1 cellular context compared by ENCODE assay signal in genomic region chr20:46027245-46027853, GRCh38.
A peak's percentile ranks its signal among the peaks of the same experiment; 100 is the strongest.
TF ChIP-seq lines count a peak whose summit lies in the region.

No MANE protein-coding gene starts in this region.

TF ChIP-seq in HepG2, 621 proteins besides CTCF, POLR2A, EP300 and RAD21 (continued from another document and continues in another):
- TF ChIP-seq ZNF503 (CRISPR knock-in tag; IDR thresholded peaks at IDR 0.05) (0 out of 2 replicates have a peak, but pooled peaks have one; percentile 24), NCOA2 (CRISPR knock-in tag; IDR thresholded peaks at IDR 0.05) (peak; percentile 50; the same call in 1 of the 2 replicates), ZNF737 (CRISPR knock-in tag; IDR thresholded peaks at IDR 0.05; ENCODE audit: borderline replicate concordance) (no peak), ZNF160 (CRISPR knock-in tag; IDR thresholded peaks at IDR 0.05) (no peak), ZNF652 (CRISPR knock-in tag; IDR thresholded peaks at IDR 0.05; ENCODE audit: borderline replicate concordance, low read depth) (no peak), ZMYM4 (CRISPR knock-in tag; IDR thresholded peaks at IDR 0.05) (peak; percentile 17; the same call in 1 of the 2 replicates), E2F1 (CRISPR knock-in tag; IDR thresholded peaks at IDR 0.05) (peak; percentile 67; the same call in 1 of the 2 replicates), ZNF703 (CRISPR knock-in tag; IDR thresholded peaks at IDR 0.05; ENCODE audit: borderline replicate concordance) (no peak), STAG1 (CRISPR knock-in tag; IDR thresholded peaks at IDR 0.05) (no peak), ZNF709 (CRISPR knock-in tag; IDR thresholded peaks at IDR 0.05) (no peak), ZNF646 (CRISPR knock-in tag; IDR thresholded peaks at IDR 0.05) (no peak), JUND (CRISPR knock-in tag; IDR thresholded peaks at IDR 0.05) (no peak), ZFYVE20 (CRISPR knock-in tag; IDR thresholded peaks at IDR 0.05; ENCODE audit: borderline replicate concordance, low read depth) (no peak), ZNF331 (CRISPR knock-in tag; IDR thresholded peaks at IDR 0.05) (peak; percentile 64), SRSF4 (IDR thresholded peaks at IDR 0.05; ENCODE audit: low read depth, low read length, poor library complexity, severe bottlenecking) (no peak), ZNF264 (CRISPR knock-in tag; IDR thresholded peaks at IDR 0.05) (0 out of 2 replicates have a peak, but pooled peaks have one; percentile 70), ZNF574 (CRISPR knock-in tag; IDR thresholded peaks at IDR 0.05) (no peak), ZSCAN20 (CRISPR knock-in tag; IDR thresholded peaks at IDR 0.05; ENCODE audit: borderline replicate concordance) (no peak), RNF219 (CRISPR knock-in tag; IDR thresholded peaks at IDR 0.05) (no peak), SAFB2 (CRISPR knock-in tag; IDR thresholded peaks at IDR 0.05; ENCODE audit: borderline replicate concordance, low read depth) (no peak)
- TF ChIP-seq, protein P1, sequence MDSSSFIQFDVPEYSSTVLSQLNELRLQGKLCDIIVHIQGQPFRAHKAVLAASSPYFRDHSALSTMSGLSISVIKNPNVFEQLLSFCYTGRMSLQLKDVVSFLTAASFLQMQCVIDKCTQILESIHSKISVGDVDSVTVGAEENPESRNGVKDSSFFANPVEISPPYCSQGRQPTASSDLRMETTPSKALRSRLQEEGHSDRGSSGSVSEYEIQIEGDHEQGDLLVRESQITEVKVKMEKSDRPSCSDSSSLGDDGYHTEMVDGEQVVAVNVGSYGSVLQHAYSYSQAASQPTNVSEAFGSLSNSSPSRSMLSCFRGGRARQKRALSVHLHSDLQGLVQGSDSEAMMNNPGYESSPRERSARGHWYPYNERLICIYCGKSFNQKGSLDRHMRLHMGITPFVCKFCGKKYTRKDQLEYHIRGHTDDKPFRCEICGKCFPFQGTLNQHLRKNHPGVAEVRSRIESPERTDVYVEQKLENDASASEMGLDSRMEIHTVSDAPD (CRISPR knock-in tag; IDR thresholded peaks at IDR 0.05), result no peak
- TF ChIP-seq, protein P2, sequence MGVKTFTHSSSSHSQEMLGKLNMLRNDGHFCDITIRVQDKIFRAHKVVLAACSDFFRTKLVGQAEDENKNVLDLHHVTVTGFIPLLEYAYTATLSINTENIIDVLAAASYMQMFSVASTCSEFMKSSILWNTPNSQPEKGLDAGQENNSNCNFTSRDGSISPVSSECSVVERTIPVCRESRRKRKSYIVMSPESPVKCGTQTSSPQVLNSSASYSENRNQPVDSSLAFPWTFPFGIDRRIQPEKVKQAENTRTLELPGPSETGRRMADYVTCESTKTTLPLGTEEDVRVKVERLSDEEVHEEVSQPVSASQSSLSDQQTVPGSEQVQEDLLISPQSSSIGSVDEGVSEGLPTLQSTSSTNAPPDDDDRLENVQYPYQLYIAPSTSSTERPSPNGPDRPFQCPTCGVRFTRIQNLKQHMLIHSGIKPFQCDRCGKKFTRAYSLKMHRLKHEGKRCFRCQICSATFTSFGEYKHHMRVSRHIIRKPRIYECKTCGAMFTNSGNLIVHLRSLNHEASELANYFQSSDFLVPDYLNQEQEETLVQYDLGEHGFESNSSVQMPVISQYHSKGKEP (CRISPR knock-in tag; IDR thresholded peaks at IDR 0.05), result peak; percentile 86; the same call in 1 of the 2 replicates
- TF ChIP-seq, protein P3, sequence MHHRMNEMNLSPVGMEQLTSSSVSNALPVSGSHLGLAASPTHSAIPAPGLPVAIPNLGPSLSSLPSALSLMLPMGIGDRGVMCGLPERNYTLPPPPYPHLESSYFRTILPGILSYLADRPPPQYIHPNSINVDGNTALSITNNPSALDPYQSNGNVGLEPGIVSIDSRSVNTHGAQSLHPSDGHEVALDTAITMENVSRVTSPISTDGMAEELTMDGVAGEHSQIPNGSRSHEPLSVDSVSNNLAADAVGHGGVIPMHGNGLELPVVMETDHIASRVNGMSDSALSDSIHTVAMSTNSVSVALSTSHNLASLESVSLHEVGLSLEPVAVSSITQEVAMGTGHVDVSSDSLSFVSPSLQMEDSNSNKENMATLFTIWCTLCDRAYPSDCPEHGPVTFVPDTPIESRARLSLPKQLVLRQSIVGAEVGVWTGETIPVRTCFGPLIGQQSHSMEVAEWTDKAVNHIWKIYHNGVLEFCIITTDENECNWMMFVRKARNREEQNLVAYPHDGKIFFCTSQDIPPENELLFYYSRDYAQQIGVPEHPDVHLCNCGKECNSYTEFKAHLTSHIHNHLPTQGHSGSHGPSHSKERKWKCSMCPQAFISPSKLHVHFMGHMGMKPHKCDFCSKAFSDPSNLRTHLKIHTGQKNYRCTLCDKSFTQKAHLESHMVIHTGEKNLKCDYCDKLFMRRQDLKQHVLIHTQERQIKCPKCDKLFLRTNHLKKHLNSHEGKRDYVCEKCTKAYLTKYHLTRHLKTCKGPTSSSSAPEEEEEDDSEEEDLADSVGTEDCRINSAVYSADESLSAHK (CRISPR knock-in tag; IDR thresholded peaks at IDR 0.05; ENCODE audit: borderline replicate concordance), result peak; percentile 68; the same call in 1 of the 2 replicates
- TF ChIP-seq, protein P4, sequence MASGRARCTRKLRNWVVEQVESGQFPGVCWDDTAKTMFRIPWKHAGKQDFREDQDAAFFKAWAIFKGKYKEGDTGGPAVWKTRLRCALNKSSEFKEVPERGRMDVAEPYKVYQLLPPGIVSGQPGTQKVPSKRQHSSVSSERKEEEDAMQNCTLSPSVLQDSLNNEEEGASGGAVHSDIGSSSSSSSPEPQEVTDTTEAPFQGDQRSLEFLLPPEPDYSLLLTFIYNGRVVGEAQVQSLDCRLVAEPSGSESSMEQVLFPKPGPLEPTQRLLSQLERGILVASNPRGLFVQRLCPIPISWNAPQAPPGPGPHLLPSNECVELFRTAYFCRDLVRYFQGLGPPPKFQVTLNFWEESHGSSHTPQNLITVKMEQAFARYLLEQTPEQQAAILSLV (CRISPR knock-in tag; IDR thresholded peaks at IDR 0.05; ENCODE audit: borderline replicate concordance), result no peak
- TF ChIP-seq, protein P5, sequence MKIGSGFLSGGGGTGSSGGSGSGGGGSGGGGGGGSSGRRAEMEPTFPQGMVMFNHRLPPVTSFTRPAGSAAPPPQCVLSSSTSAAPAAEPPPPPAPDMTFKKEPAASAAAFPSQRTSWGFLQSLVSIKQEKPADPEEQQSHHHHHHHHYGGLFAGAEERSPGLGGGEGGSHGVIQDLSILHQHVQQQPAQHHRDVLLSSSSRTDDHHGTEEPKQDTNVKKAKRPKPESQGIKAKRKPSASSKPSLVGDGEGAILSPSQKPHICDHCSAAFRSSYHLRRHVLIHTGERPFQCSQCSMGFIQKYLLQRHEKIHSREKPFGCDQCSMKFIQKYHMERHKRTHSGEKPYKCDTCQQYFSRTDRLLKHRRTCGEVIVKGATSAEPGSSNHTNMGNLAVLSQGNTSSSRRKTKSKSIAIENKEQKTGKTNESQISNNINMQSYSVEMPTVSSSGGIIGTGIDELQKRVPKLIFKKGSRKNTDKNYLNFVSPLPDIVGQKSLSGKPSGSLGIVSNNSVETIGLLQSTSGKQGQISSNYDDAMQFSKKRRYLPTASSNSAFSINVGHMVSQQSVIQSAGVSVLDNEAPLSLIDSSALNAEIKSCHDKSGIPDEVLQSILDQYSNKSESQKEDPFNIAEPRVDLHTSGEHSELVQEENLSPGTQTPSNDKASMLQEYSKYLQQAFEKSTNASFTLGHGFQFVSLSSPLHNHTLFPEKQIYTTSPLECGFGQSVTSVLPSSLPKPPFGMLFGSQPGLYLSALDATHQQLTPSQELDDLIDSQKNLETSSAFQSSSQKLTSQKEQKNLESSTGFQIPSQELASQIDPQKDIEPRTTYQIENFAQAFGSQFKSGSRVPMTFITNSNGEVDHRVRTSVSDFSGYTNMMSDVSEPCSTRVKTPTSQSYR (CRISPR knock-in tag; IDR thresholded peaks at IDR 0.05; ENCODE audit: borderline replicate concordance), result 0 out of 2 replicates have a peak, but pooled peaks have one; percentile 20
